12 cellular contexts compared by ENCODE assay signal in genomic region chr5:63145167-63145566, GRCh38.
"Had no signal": no experiment of that assay in that cellular context is flagged by ENCODE, and none has a peak within 500 bp of the region (broad histone marks: within the 10 kb centered on the region; RNA-seq: fewer than 3 reads in every experiment).

No MANE protein-coding gene starts in this region.

- H3K36me3 ChIP-seq: prostate gland, tibial nerve, vagina had no signal

- H3K4me1 ChIP-seq: body of pancreas, prostate gland, tibial nerve, vagina had no signal

- H3K27ac ChIP-seq: body of pancreas, epithelial cell of prostate, prostate gland, tibial nerve, vagina had no signal

- H3K9me3 ChIP-seq: body of pancreas, prostate gland, tibial nerve, vagina had no signal

- ATAC-seq: body of pancreas had no signal

- DNase-seq: activated naive CD4-positive, alpha-beta T cell treated with anti-CD3 and anti-CD28 coated beads, Interleukin-2, amount 50 U/mL, for 16 hours; activated T-cell treated with anti-CD3 and anti-CD28 coated beads, Interleukin-2, amount 50 U/mL, for 1 hour; effector memory CD4-positive, alpha-beta T cell; glutamatergic neuron; nephron progenitor cell; stimulated activated CD4-positive, alpha-beta T cell treated with anti-CD3 and anti-CD28 coated beads, Interleukin-15, amount 100 ng/mL, for 24 hours; stimulated activated CD4-positive, alpha-beta T cell treated with anti-CD3 and anti-CD28 coated beads, Interleukin-4, amount 100 ng/mL, for 4 hours had no signal

- H3K4me3 ChIP-seq: body of pancreas, prostate gland, tibial nerve, vagina had no signal

- H3K27me3 ChIP-seq: body of pancreas, tibial nerve, vagina had no signal
